ENCODE assay signal across 7 cellular contexts in the genomic region with DNA sequence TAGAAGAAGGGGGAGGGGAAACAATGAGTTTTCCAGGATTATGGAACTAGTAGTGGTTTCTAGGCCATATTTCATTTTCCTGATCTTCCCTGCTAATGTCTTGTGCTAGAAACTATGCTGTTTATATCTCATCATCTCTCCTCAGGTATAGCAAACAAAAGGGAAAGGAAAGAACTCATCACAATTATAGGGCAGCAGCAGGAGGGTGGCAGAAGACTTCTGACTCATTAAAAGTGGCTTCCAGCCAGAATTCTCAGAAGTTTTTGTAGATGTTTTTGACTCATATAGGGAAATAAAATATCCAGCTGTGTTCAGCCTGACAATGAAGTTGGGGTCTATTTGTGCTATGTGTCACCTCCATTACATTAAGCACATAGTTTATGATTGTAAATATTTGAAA. TPM values are rescaled to one million over a fixed set of nuclear protein-coding genes. Genes with fewer than 3 reads are reported as not detected.
DNase-seq lines count a peak whose midpoint lies in the region; ATAC-seq and TF ChIP-seq lines count a peak whose summit lies in the region.

No MANE protein-coding gene starts in this region.

- H3K4me3 ChIP-seq in adipocyte (ENCODE audit: low read length) (peak overlapping the region; percentile 92), lower lobe of right lung (peak overlapping the region; percentile 90)

- H3K27ac ChIP-seq in lower lobe of right lung, result peak overlapping the region; percentile 73

- H3K36me3 ChIP-seq in adipocyte (ENCODE audit: control insufficient read depth, insufficient read depth, low read length, severe bottlenecking) (no peaks in the 10 kb centered on the region), lower lobe of right lung (peaks cover under 1% of the 10 kb centered on the region)

- peaks cover 53% of the 10 kb centered on the region for H3K4me1 ChIP-seq in adipocyte (ENCODE audit: control insufficient read depth, insufficient read depth, low read length)
- H3K4me1 ChIP-seq in lower lobe of right lung, result peaks cover 87% of the 10 kb centered on the region

- DNase-seq in KG1 (lab: John Stamatoyannopoulos, UW) (peak; percentile 59), adipocyte (ENCODE audit: low read depth) (peak; percentile 87), lower lobe of right lung (no peak), posterior vena cava (ENCODE audit: low spot score) (no peak), hippocampal formation (lab: John Stamatoyannopoulos, UW) (no peak), amygdala (lab: John Stamatoyannopoulos, UW) (no peak)

- no peak for TF ChIP-seq CTCF in lower lobe of right lung (IDR thresholded peaks at IDR 0.05)

- H3K9ac ChIP-seq in adipocyte (ENCODE audit: low read length), result peak overlapping the region; percentile 73

- no peaks in the 10 kb centered on the region for H3K27me3 ChIP-seq in adipocyte (replicated peaks; ENCODE audit: control insufficient read depth, insufficient read depth, low read length)
- H3K27me3 ChIP-seq in lower lobe of right lung (ENCODE audit: low read depth), result no peaks in the 10 kb centered on the region

- ATAC-seq in GM18505 (IDR thresholded peaks at IDR 0.05; ENCODE audit: unreplicated experiment) (peak; percentile 37), lower lobe of right lung (peak; percentile 39 to 57)

- TF ChIP-seq POLR2A in GM18505 (IDR thresholded peaks at IDR 0.05; ENCODE audit: borderline replicate concordance, extremely low read depth, insufficient read depth, insufficient read length), result no peak

- intact Hi-C loops in lower lobe of right lung (cut with DNase I), result no loop called here
- intact Hi-C loops in posterior vena cava (cut with DNase I), result loop anchor here (10.0 kb wide), 4 partner anchors 150 to 340 kb away; no protein-coding TSS in a partner anchor

- H3K9me3 ChIP-seq in adipocyte (ENCODE audit: control insufficient read depth, low read length), result no peaks in the 10 kb centered on the region
- H3K9me3 ChIP-seq in lower lobe of right lung, result no peaks in the 10 kb centered on the region

RNA-seq across cellular contexts. Expression of a gene that starts 6.5 kb away (rescaled TPM):
- total RNA-seq in lower lobe of right lung (132 TPM), posterior vena cava (10 to 100 TPM; 63.3 to 73.9 TPM)

Comparison
In these comparisons a context has a peak if more than half of its experiments do, and no peak if none do; other contexts are left out.
1. DNase-seq: peak in KG1 (single experiment) and adipocyte (single experiment); none in lower lobe of right lung (single experiment), posterior vena cava (single experiment), hippocampal formation (0 of 2) and amygdala (0 of 56).